In genomic region chr14:49946320-49947141, GRCh38 we compare ENCODE assay signal across 8 cellular contexts. TPM values are rescaled to one million over a fixed set of nuclear protein-coding genes. Genes with fewer than 3 reads are reported as not detected.
DNase-seq lines count a peak whose midpoint lies in the region; ATAC-seq and TF ChIP-seq lines count a peak whose summit lies in the region.

No MANE protein-coding gene starts in this region.

- DNase-seq in DMS153 treated with DMSO at 0.1 percent for 48 hours (lab: John Stamatoyannopoulos, UW; ENCODE audit: unreplicated experiment) (peak; percentile 35), NCI-H2107 treated with DMSO at 0.1 percent for 48 hours (lab: John Stamatoyannopoulos, UW; ENCODE audit: unreplicated experiment) (peak; percentile 79), glutamatergic neuron (no peak), thoracic aorta (ENCODE audit: low spot score) (no peak)
- peak; percentile 17 for DNase-seq in activated T-helper 9 cell treated with anti-CD3 and anti-CD28 coated beads, Interleukin-2, amount 50 U/mL, for 16 hours (ENCODE audit: low read depth)

- peaks cover 11% of the 10 kb centered on the region for H3K4me1 Mint-ChIP-seq in glutamatergic neuron (ENCODE audit: low read depth, unreplicated experiment)

- H3K9me3 Mint-ChIP-seq in glutamatergic neuron (ENCODE audit: unreplicated experiment) = no peaks in the 10 kb centered on the region

- no peaks in the 10 kb centered on the region for H3K9me3 ChIP-seq in thoracic aorta

- no peak for TF ChIP-seq CTCF in glutamatergic neuron (IDR thresholded peaks at IDR 0.05; ENCODE audit: partially characterized antibody, unreplicated experiment)
- no peak for TF ChIP-seq CTCF in thoracic aorta (IDR thresholded peaks at IDR 0.05)

- no peaks in the 10 kb centered on the region for H3K36me3 Mint-ChIP-seq in glutamatergic neuron (ENCODE audit: unreplicated experiment)

- peak overlapping the region; percentile 80 for H3K27ac Mint-ChIP-seq in glutamatergic neuron (ENCODE audit: unreplicated experiment)

- peak overlapping the region; percentile 30 for H3K4me3 Mint-ChIP-seq in glutamatergic neuron (ENCODE audit: unreplicated experiment)

- no peaks in the 10 kb centered on the region for H3K36me3 ChIP-seq in thoracic aorta

- ATAC-seq in thoracic aorta (ENCODE audit: insufficient number of reproducible peaks, low FRiP score, low read depth) (peak; percentile 53), HG02938 (IDR thresholded peaks at IDR 0.05; ENCODE audit: unreplicated experiment) (no peak), HG02610 (IDR thresholded peaks at IDR 0.05; ENCODE audit: unreplicated experiment) (no peak), HG02678 (IDR thresholded peaks at IDR 0.05; ENCODE audit: unreplicated experiment) (no peak)

- H3K4me1 ChIP-seq in thoracic aorta (ENCODE audit: control insufficient read depth in 1 of 2, low read depth in 2 of 2) = peaks cover 10 to 19% of the 10 kb centered on the region in 2 donors

- H3K27me3 ChIP-seq in thoracic aorta (replicated peaks; ENCODE audit: insufficient read depth) = no peaks in the 10 kb centered on the region

- no peak overlapping the region for H3K4me3 ChIP-seq in thoracic aorta

- H3K27me3 Mint-ChIP-seq in glutamatergic neuron (ENCODE audit: unreplicated experiment) = no peaks in the 10 kb centered on the region

- H3K27ac ChIP-seq in thoracic aorta = peak overlapping the region in 1 of 2 donors; percentile 35

RNA-seq across cellular contexts. Expression of gene ARF6, which starts 53.6 kb away (rescaled TPM):
- total RNA-seq in glutamatergic neuron (ENCODE audit: unreplicated experiment) (38.8 TPM), thoracic aorta (10 to 100 TPM; 33.7 to 67.2 TPM)

Comparison
In these comparisons a context has a peak if more than half of its experiments do, and no peak if none do; other contexts are left out.
1. DNase-seq: peak in DMS153 treated with DMSO at 0.1 percent for 48 hours (single experiment), NCI-H2107 treated with DMSO at 0.1 percent for 48 hours (single experiment) and activated T-helper 9 cell treated with anti-CD3 and anti-CD28 coated beads, Interleukin-2, amount 50 U/mL, for 16 hours (single experiment); none in glutamatergic neuron (single experiment) and thoracic aorta (single experiment).